26 cellular contexts compared by ENCODE assay signal in genomic region chr12:52254180-52254964, GRCh38. TPM values are rescaled to one million over a fixed set of nuclear protein-coding genes. Genes with fewer than 3 reads are reported as not detected.
"Had no signal": no experiment of that assay in that cellular context is flagged by ENCODE, and none has a peak within 500 bp of the region (broad histone marks: within the 10 kb centered on the region; RNA-seq: fewer than 3 reads in every experiment).

No MANE protein-coding gene starts in this region.

- H3K36me3 ChIP-seq: adrenal gland, prostate gland, right atrium auricular region, stomach had no signal

- H3K27ac Mint-ChIP-seq: activated B cell treated with CpG ODN at 0.5 μM for 24 hours; activated CD4-positive, alpha-beta memory T cell treated with anti-CD3 and anti-CD28 coated beads, Interleukin-2, amount 10 ng/mL, durations not matched to agents 7 days and 5 days; activated naive CD4-positive, alpha-beta T cell treated with anti-CD3 and anti-CD28 coated beads, Interleukin-2, amount 10 ng/mL, durations not matched to agents 7 days and 5 days; activated T-cell treated with anti-CD3 and anti-CD28 coated beads, Interleukin-2, amount 50 U/mL, for 24 hours; effector memory CD8-positive, alpha-beta T cell; memory B cell; naive B cell had no signal

- H3K36me3 Mint-ChIP-seq: memory B cell had no signal

- H3K9me3 Mint-ChIP-seq: activated B cell treated with CpG ODN at 0.5 μM for 24 hours; activated T-cell treated with anti-CD3 and anti-CD28 coated beads, Interleukin-2, amount 50 U/mL, for 24 hours; effector memory CD8-positive, alpha-beta T cell; memory B cell; neural crest cell had no signal

- H3K4me1 ChIP-seq: prostate gland had no signal

- H3K4me3 ChIP-seq: adrenal gland, mucosa of descending colon, prostate gland, right atrium auricular region, skin epidermis, stomach had no signal

- H3K4me1 Mint-ChIP-seq: activated B cell treated with CpG ODN at 0.5 μM for 24 hours had no signal

- ATAC-seq: effector memory CD8-positive, alpha-beta T cell; left lobe of liver; mucosa of descending colon; SK-N-SH treated with all-trans-retinoic acid at 6 μM for 48 hours had no signal

- H3K27ac ChIP-seq: adrenal gland, prostate gland, right atrium auricular region, skin epidermis, stomach had no signal

- H3K27me3 ChIP-seq: adrenal gland had no signal

- H3K4me3 Mint-ChIP-seq: activated B cell treated with CpG ODN at 0.5 μM for 24 hours; activated CD4-positive, alpha-beta memory T cell treated with anti-CD3 and anti-CD28 coated beads, Interleukin-2, amount 10 ng/mL, durations not matched to agents 7 days and 5 days; activated naive CD4-positive, alpha-beta T cell treated with anti-CD3 and anti-CD28 coated beads, Interleukin-2, amount 10 ng/mL, durations not matched to agents 7 days and 5 days; activated T-cell treated with anti-CD3 and anti-CD28 coated beads, Interleukin-2, amount 50 U/mL, for 24 hours; effector memory CD8-positive, alpha-beta T cell; memory B cell; naive B cell; neural crest cell had no signal

- H3K9me3 ChIP-seq: adrenal gland, mucosa of descending colon, prostate gland, right atrium auricular region, stomach had no signal

- DNase-seq: activated B cell treated with CpG ODN at 0.5 μM for 24 hours; activated CD4-positive, alpha-beta memory T cell treated with anti-CD3 and anti-CD28 coated beads, Interleukin-2, amount 10 ng/mL, durations not matched to agents 7 days and 5 days; activated CD4-positive, alpha-beta T cell treated with anti-CD3 and anti-CD28 coated beads for 4 hours; activated naive CD4-positive, alpha-beta T cell treated with anti-CD3 and anti-CD28 coated beads, Interleukin-2, amount 10 ng/mL, durations not matched to agents 7 days and 5 days; activated T-cell treated with anti-CD3 and anti-CD28 coated beads, Interleukin-2, amount 50 U/mL, for 24 hours; adrenal gland; effector memory CD8-positive, alpha-beta T cell; foreskin fibroblast; hypothalamus; islet precursor cell; mucosa of descending colon; naive B cell; stimulated activated CD4-positive, alpha-beta T cell treated with anti-CD3 and anti-CD28 coated beads, Interleukin-4, amount 100 ng/mL, for 1 hour; stomach; T-helper 1 cell; T-helper 9 cell had no signal

RNA-seq across cellular contexts. Expression of gene KRT86, which starts 20.1 kb away (rescaled TPM):
- total RNA-seq: activated B cell treated with CpG ODN at 0.5 μM for 24 hours, cardiac septum, left lobe of liver, neural crest cell, right atrium auricular region, stomach had no signal
- polyA plus RNA-seq: stomach had no signal

RNA-seq across cellular contexts. Expression of gene KRT7, which starts 21.3 kb away (rescaled TPM):
- total RNA-seq: neural crest cell, temporal lobe had no signal

RNA-seq across cellular contexts. Expression of gene KRT81, which starts 37.0 kb away (rescaled TPM):
- total RNA-seq: activated B cell treated with CpG ODN at 0.5 μM for 24 hours; activated CD4-positive, alpha-beta memory T cell treated with anti-CD3 and anti-CD28 coated beads, Interleukin-2, amount 10 ng/mL, durations not matched to agents 7 days and 5 days; cardiac septum; mucosa of descending colon; neural crest cell; omental fat pad; right atrium auricular region; stomach; temporal lobe had no signal
- polyA plus RNA-seq: adrenal gland had no signal
